In genomic region chr7:106304575-106304974, GRCh38 we compare ENCODE assay signal across 22 cellular contexts. TPM values are rescaled to one million over a fixed set of nuclear protein-coding genes. Genes with fewer than 3 reads are reported as not detected.
DNase-seq lines count a peak whose midpoint lies in the region; ATAC-seq, FAIRE-seq and TF ChIP-seq lines count a peak whose summit lies in the region.
"Had no signal": no experiment of that assay in that cellular context is flagged by ENCODE, and none has a peak within 500 bp of the region (broad histone marks: within the 10 kb centered on the region; RNA-seq: fewer than 3 reads in every experiment).

No MANE protein-coding gene starts in this region.

- no peak overlapping the region for H3K4ac ChIP-seq in H9 (ENCODE audit: low read depth, low read length)
- H3K4ac ChIP-seq in H1 (replicated peaks; ENCODE audit: insufficient read length, low read depth, low read length), result no peak overlapping the region

- no peak overlapping the region for H3K27ac ChIP-seq in H9 (ENCODE audit: insufficient read length, low read depth, low read length)
- no peak overlapping the region for H3K27ac ChIP-seq in H1 (ENCODE audit: low read depth, low read length)
- no peak overlapping the region for H3K27ac ChIP-seq in SJCRH30
- H3K27ac ChIP-seq: A549; BLaER1 treated with 17β-estradiol and CSF1 and Interleukin-3, amounts not matched to agents 10 nM and 100 nM had no signal

- H3K4me3 ChIP-seq in H1 (ENCODE audit: extremely low read depth in 1 of 4, insufficient read depth in 2 of 4, low read depth in 3 of 4, low read length in 4 of 4) (no peak overlapping the region), SJCRH30 (no peak overlapping the region)
- H3K4me3 ChIP-seq: A549; BLaER1 treated with 17β-estradiol and CSF1 and Interleukin-3, amounts not matched to agents 10 nM and 100 nM; HAP-1 had no signal

- intact Hi-C loops in CD14-positive monocyte (cut with micrococcal nuclease), result no loop called here

- H3T11ph ChIP-seq in H9 (ENCODE audit: low read length), result no peak overlapping the region

- H3K79me2 ChIP-seq in H9 (ENCODE audit: insufficient read depth, low read length), result no peaks in the 10 kb centered on the region
- no peaks in the 10 kb centered on the region for H3K79me2 ChIP-seq in H1 (ENCODE audit: control insufficient read depth in 1 of 2, insufficient read depth in 2 of 2, low read length in 2 of 2)

- H4K5ac ChIP-seq in H9 (ENCODE audit: insufficient read length, low read depth, low read length), result no peak overlapping the region
- no peak overlapping the region for H4K5ac ChIP-seq in H1 (ENCODE audit: insufficient read length, low read depth, low read length)

- H2AK5ac ChIP-seq in H9 (ENCODE audit: insufficient read length, low read length) (no peak overlapping the region), H1 (ENCODE audit: low read depth, low read length) (no peak overlapping the region)

- H3K4me1 Mint-ChIP-seq in CD14-positive monocyte, result peaks cover 13% of the 10 kb centered on the region
- H3K4me1 Mint-ChIP-seq in H9, result peaks cover 5 to 9% of the 10 kb centered on the region in 2 experiments
- peaks cover 9% of the 10 kb centered on the region for H3K4me1 Mint-ChIP-seq in stimulated activated naive CD8-positive, alpha-beta T cell treated with anti-CD3 and anti-CD28 coated beads, Interleukin-15, amount 100 ng/mL, for 72 hours
- H3K4me1 Mint-ChIP-seq: CD4-positive, alpha-beta memory T cell had no signal

- H2AFZ ChIP-seq in H9 (ENCODE audit: low read length) (no peak overlapping the region), H1 (ENCODE audit: low read length) (peak overlapping the region; percentile 76)

- no peak for TF ChIP-seq CTCF in CD14-positive monocyte (IDR thresholded peaks at IDR 0.05)
- TF ChIP-seq CTCF in H9 (conservative IDR thresholded peaks at IDR 0.05), result no peak
- TF ChIP-seq CTCF in H1 (IDR thresholded peaks at IDR 0.05; ENCODE audit: control extremely low read depth in 1 of 3, insufficient read depth in 1 of 3, low read depth in 1 of 3, low read length in 3 of 3), result no peak

- no peak for TF ChIP-seq EP300 in H1 (IDR thresholded peaks at IDR 0.05; ENCODE audit: borderline replicate concordance in 1 of 2, low read depth in 2 of 2, low read length in 2 of 2)

- TF ChIP-seq RAD21 in H1 (IDR thresholded peaks at IDR 0.05 in 1 of 2, conservative IDR thresholded peaks at IDR 0.05 in 1 of 2; ENCODE audit: low read depth in 2 of 2, low read length in 2 of 2), result no peak

- H3K56ac ChIP-seq in H9 (ENCODE audit: insufficient read length, low read depth, low read length) (no peak overlapping the region), H1 (replicated peaks; ENCODE audit: insufficient read length, low read depth, low read length) (no peak overlapping the region)

- no peak for FAIRE-seq in H1 (lab: Jason Lieb, UNC)
- FAIRE-seq: A549, GM12891, GM18507 had no signal

- H4K8ac ChIP-seq in H9 (replicated peaks; ENCODE audit: insufficient read length, low read depth, low read length) (no peak overlapping the region), H1 (ENCODE audit: extremely low read depth, insufficient read depth, low read length) (no peak overlapping the region)

- H3K9me3 ChIP-seq in H9 (ENCODE audit: control insufficient read depth, low read depth, low read length), result no peaks in the 10 kb centered on the region
- no peaks in the 10 kb centered on the region for H3K9me3 ChIP-seq in H1 (ENCODE audit: insufficient read depth in 2 of 2, low read depth in 1 of 2, low read length in 1 of 2)
- peaks cover 3% of the 10 kb centered on the region; the same call in 1 of the 2 replicates for H3K9me3 ChIP-seq in SJCRH30 (replicated peaks)
- H3K9me3 ChIP-seq: BE2C, HAP-1 had no signal

- H4K91ac ChIP-seq in H9 (ENCODE audit: insufficient read length, low read depth, low read length), result no peak overlapping the region
- H4K91ac ChIP-seq in H1 (replicated peaks; ENCODE audit: insufficient read length, low read length), result no peak overlapping the region

- POLR2A ChIA-PET in H1 (lab: Charles Lee; ENCODE audit: partially characterized antibody), result no interaction called here

- H3K23me2 ChIP-seq in H9 (ENCODE audit: insufficient read length, low read depth, low read length, poor library complexity, severe bottlenecking) (no peaks in the 10 kb centered on the region), H1 (ENCODE audit: low read depth, low read length) (no peaks in the 10 kb centered on the region)

- no peak overlapping the region for H3K9ac ChIP-seq in H9 (ENCODE audit: extremely low read depth, insufficient read length, low read length)
- H3K9ac ChIP-seq in H1 (replicated peaks in 1 of 4; ENCODE audit: extremely low read depth in 1 of 4, low read depth in 3 of 4, low read length in 3 of 4), result no peak overlapping the region
- H3K9ac ChIP-seq: BLaER1 treated with 17β-estradiol and CSF1 and Interleukin-3, amounts not matched to agents 10 nM and 100 nM had no signal

- H3K23ac ChIP-seq in H9 (ENCODE audit: insufficient read length, low read depth, low read length) (no peak overlapping the region), H1 (ENCODE audit: insufficient read length) (no peak overlapping the region)

- peaks cover 1 to 9% (median 3%) of the 10 kb centered on the region in 3 donors for H3K27me3 Mint-ChIP-seq in CD14-positive monocyte (ENCODE audit: low read depth in 3 of 3)
- H3K27me3 Mint-ChIP-seq in H9 (ENCODE audit: low read depth), result peaks cover 6% of the 10 kb centered on the region
- H3K27me3 Mint-ChIP-seq in stimulated activated naive CD8-positive, alpha-beta T cell treated with anti-CD3 and anti-CD28 coated beads, Interleukin-15, amount 100 ng/mL, for 72 hours, result peaks cover 77% of the 10 kb centered on the region

- H2BK5ac ChIP-seq in H9 (ENCODE audit: insufficient read length, low read length) (no peak overlapping the region), H1 (ENCODE audit: low read depth, low read length) (no peak overlapping the region)

- H3K4me2 ChIP-seq in H9 (ENCODE audit: insufficient read depth, insufficient read length, low read length), result no peak overlapping the region
- H3K4me2 ChIP-seq in H1 (ENCODE audit: insufficient read depth in 1 of 2, low read depth in 2 of 2, low read length in 2 of 2), result no peak overlapping the region
- H3K4me2 ChIP-seq: A549 had no signal

- H3K14ac ChIP-seq in H9 (ENCODE audit: insufficient read depth, low read length) (peak overlapping the region; percentile 36; the same call in 1 of the 2 replicates), H1 (ENCODE audit: insufficient read length) (no peak overlapping the region)

- peaks cover 8% of the 10 kb centered on the region; the same call in 1 of the 2 replicates for H3K4me1 ChIP-seq in H9 (ENCODE audit: insufficient read depth, low read length)
- H3K4me1 ChIP-seq in H1 (replicated peaks in 1 of 4; ENCODE audit: control insufficient read depth in 3 of 4, insufficient read depth in 4 of 4, low read length in 3 of 4), result 0 out of 7 replicates have a peak, but pooled peaks cover 0 to 4% (median 0%) of the 10 kb centered on the region in 4 experiments
- H3K4me1 ChIP-seq in SJCRH30, result no peaks in the 10 kb centered on the region
- H3K4me1 ChIP-seq: A549, BE2C, HAP-1 had no signal

- peak overlapping the region in 1 of 7 donors; percentile 6 for H3K27ac Mint-ChIP-seq in CD14-positive monocyte
- no peak overlapping the region; a peak in 1 of 7 replicates for H3K27ac Mint-ChIP-seq in H9
- H3K27ac Mint-ChIP-seq in stimulated activated naive CD8-positive, alpha-beta T cell treated with anti-CD3 and anti-CD28 coated beads, Interleukin-15, amount 100 ng/mL, for 72 hours, result no peak overlapping the region
- H3K27ac Mint-ChIP-seq: CD4-positive, alpha-beta memory T cell; HFFc6 had no signal

- peaks cover 18 to 35% (median 22%) of the 10 kb centered on the region in 7 donors for H3K9me3 Mint-ChIP-seq in CD14-positive monocyte
- H3K9me3 Mint-ChIP-seq in H9, result peaks cover 14 to 24% of the 10 kb centered on the region in 2 experiments
- H3K9me3 Mint-ChIP-seq in stimulated activated naive CD8-positive, alpha-beta T cell treated with anti-CD3 and anti-CD28 coated beads, Interleukin-15, amount 100 ng/mL, for 72 hours, result peaks cover 24 to 39% of the 10 kb centered on the region in 2 donors

- H2BK120ac ChIP-seq in H9 (ENCODE audit: low read depth, low read length, poor library complexity, severe bottlenecking) (no peak overlapping the region), H1 (replicated peaks; ENCODE audit: low read depth, low read length) (no peak overlapping the region)

- H2BK20ac ChIP-seq in H9 (ENCODE audit: low read depth, low read length, poor library complexity, severe bottlenecking), result no peak overlapping the region
- H2BK20ac ChIP-seq in H1 (ENCODE audit: low read length), result no peak overlapping the region

- H4K20me1 ChIP-seq in H9 (ENCODE audit: control insufficient read depth, insufficient read depth, insufficient read length) (no peaks in the 10 kb centered on the region), H1 (replicated peaks in 1 of 2; ENCODE audit: control insufficient read depth in 1 of 2, insufficient read depth in 2 of 2, low read length in 2 of 2) (no peaks in the 10 kb centered on the region)
- H4K20me1 ChIP-seq: BLaER1 treated with 17β-estradiol and CSF1 and Interleukin-3, amounts not matched to agents 10 nM and 100 nM had no signal

- H3K36me3 ChIP-seq in H1 (ENCODE audit: control insufficient read depth in 2 of 4, insufficient read depth in 4 of 4, low read length in 3 of 4) (no peaks in the 10 kb centered on the region), SJCRH30 (no peaks in the 10 kb centered on the region)
- H3K36me3 ChIP-seq: BE2C; BLaER1 treated with 17β-estradiol and CSF1 and Interleukin-3, amounts not matched to agents 10 nM and 100 nM; HAP-1 had no signal

- H3K27me3 ChIP-seq in H9 (ENCODE audit: insufficient read depth, low read length), result no peaks in the 10 kb centered on the region
- no peaks in the 10 kb centered on the region for H3K27me3 ChIP-seq in H1 (replicated peaks in 1 of 4; ENCODE audit: control insufficient read depth in 3 of 4, extremely low read depth in 1 of 4, insufficient read depth in 3 of 4, low read length in 3 of 4)
- peaks cover 4% of the 10 kb centered on the region; the same call in 1 of the 2 replicates for H3K27me3 ChIP-seq in SJCRH30
- H3K27me3 ChIP-seq: BLaER1 treated with 17β-estradiol and CSF1 and Interleukin-3, amounts not matched to agents 10 nM and 100 nM had no signal

- DNase-seq in CD14-positive monocyte (ENCODE audit: low spot score) (peak; percentile 62), H9 (no peak), H1 (ENCODE audit: low read depth in 1 of 2, low spot score in 2 of 2) (no peak), NCI-H524 treated with DMSO at 0.1 percent for 48 hours (lab: John Stamatoyannopoulos, UW) (no peak), SJCRH30 (no peak)
- DNase-seq in stimulated activated naive CD8-positive, alpha-beta T cell treated with anti-CD3 and anti-CD28 coated beads, Interleukin-15, amount 100 ng/mL, for 72 hours, result no peak
- DNase-seq: 8988T; ACHN; AML-193; BE2C; Calu3; CD4-positive, alpha-beta memory T cell; COR-L47; DMS53; DMS79 treated with DMSO at 0.1 percent for 48 hours; GF-D8; HFFc6 had no signal

- H2BK12ac ChIP-seq in H9 (ENCODE audit: insufficient read length, low read depth, low read length) (no peak overlapping the region), H1 (ENCODE audit: low read depth, low read length) (no peak overlapping the region)

- H2BK15ac ChIP-seq in H9 (ENCODE audit: low read depth, low read length), result no peak overlapping the region
- H2BK15ac ChIP-seq in H1 (ENCODE audit: low read length), result no peak overlapping the region

- H3K18ac ChIP-seq in H9 (ENCODE audit: insufficient read length, low read depth, low read length), result no peak overlapping the region
- no peak overlapping the region for H3K18ac ChIP-seq in H1 (ENCODE audit: extremely low read depth, low read length)

- ATAC-seq in stimulated activated naive CD8-positive, alpha-beta T cell treated with anti-CD3 and anti-CD28 coated beads, Interleukin-15, amount 100 ng/mL, for 72 hours, result no peak
- ATAC-seq: A549 had no signal

- H3K36me3 Mint-ChIP-seq in CD14-positive monocyte, result no peaks in the 10 kb centered on the region
- H3K36me3 Mint-ChIP-seq in H9 (ENCODE audit: insufficient read depth in 1 of 3, low read depth in 3 of 3), result peaks cover 0 to 1% (median 0%) of the 10 kb centered on the region in 3 experiments; a peak in 1 of 7 replicates

- H3K4me3 Mint-ChIP-seq in CD14-positive monocyte (no peak overlapping the region), H9 (no peak overlapping the region)
- H3K4me3 Mint-ChIP-seq in stimulated activated naive CD8-positive, alpha-beta T cell treated with anti-CD3 and anti-CD28 coated beads, Interleukin-15, amount 100 ng/mL, for 72 hours, result no peak overlapping the region
- H3K4me3 Mint-ChIP-seq: CD4-positive, alpha-beta memory T cell; HFFc6 had no signal

- TF ChIP-seq POLR2A in H1 (IDR thresholded peaks at IDR 0.05; ENCODE audit: control extremely low read depth in 1 of 2, low read depth in 2 of 2, low read length in 2 of 2), result no peak

- H3K79me1 ChIP-seq in H9 (ENCODE audit: insufficient read depth, low read depth, low read length, poor library complexity, severe bottlenecking) (no peaks in the 10 kb centered on the region), H1 (ENCODE audit: low read depth, low read length) (no peaks in the 10 kb centered on the region)

- CTCF ChIA-PET in H1 (lab: Charles Lee; ENCODE audit: partially characterized antibody), result interaction anchor here (0.7 to 0.9 kb wide), 2 partner anchors 19 to 204 kb away, joined by 3 read pairs; partner anchors contain the start of gene NAMPT

- no CpG with 5 or more reads among the region's 2 CpGs for WGBS in H9 (ENCODE audit: extremely low coverage, insufficient read length, low lambda C conversion rate)
- 87% methylated on average over 2 of the region's 2 CpGs; no CpG with 5 or more reads in 1 of the 2 experiments for WGBS in H1 (ENCODE audit: extremely low coverage in 1 of 2, insufficient coverage in 1 of 2, insufficient read length in 1 of 2, insufficient replicate concordance in 2 of 2, low coverage in 1 of 2, low lambda C conversion rate in 2 of 2, missing lambda C conversion rate in 1 of 2), 2 experiments

RNA-seq across cellular contexts. Expression of gene NAMPT, which starts 19.8 kb away (rescaled TPM):
- polyA plus RNA-seq in CD14-positive monocyte, result 100 to 1,000 TPM in 1 of 2 donors, 10 to 100 TPM in 1; 71.3 to 133 TPM
- 77.3 and 83.5 TPM in 2 replicates for total RNA-seq in H9 (2021)
- total RNA-seq in H1 (2021; fragmentation: NEBNext Ultra II Directional; extraction: Animal tissue kit (Norgen Biotek cat#: 25700)), result 95.9 and 103 TPM in 2 replicates
- polyA plus RNA-seq in H1 (2011; rRNA removed), result 10.8 and 15.4 TPM in 2 replicates
- 19.2 TPM for polyA plus RNA-seq in H1 (2011; cell fraction: cytosol; rRNA removed)
- 10.5 TPM for polyA plus RNA-seq in H1 (2011; cell fraction: nucleus; rRNA removed)
- 26.9 to 57.4 TPM (median 36.3 TPM) in 4 replicates for polyA plus RNA-seq in H1 (2012, experiment 1 of 2)
- polyA plus RNA-seq in H1 (2012, experiment 2 of 2), result 3.5 TPM
- polyA plus RNA-seq in H1 (2013, experiment 1 of 2), result 35.7 TPM
- polyA plus RNA-seq in H1 (2013, experiment 2 of 2), result 36.8 TPM
- polyA minus RNA-seq in H1 (2011; rRNA and poly(A)+ RNA removed), result 20.6 and 32.4 TPM in 2 replicates
- 33.0 TPM for polyA minus RNA-seq in H1 (2011; cell fraction: cytosol; rRNA and poly(A)+ RNA removed)
- 66.2 TPM for polyA minus RNA-seq in H1 (2011; cell fraction: nucleus; rRNA and poly(A)+ RNA removed)
- total RNA-seq in SJCRH30 (2014; rRNA removed; shearing (Covaris generic)), result 31.5 and 36.2 TPM in 2 replicates
